26 cellular contexts compared by ENCODE assay signal in genomic region chr1:75641325-75641724, GRCh38.
"Had no signal": no experiment of that assay in that cellular context is flagged by ENCODE, and none has a peak within 500 bp of the region (broad histone marks: within the 10 kb centered on the region; RNA-seq: fewer than 3 reads in every experiment).

No MANE protein-coding gene starts in this region.

- DNase-seq: activated CD4-positive, alpha-beta T cell treated with anti-CD3 and anti-CD28 coated beads, Interleukin-2, amount 50 U/mL, for 48 hours; activated naive CD4-positive, alpha-beta T cell treated with anti-CD3 and anti-CD28 coated beads for 36 hours; activated naive CD8-positive, alpha-beta T cell treated with anti-CD3 and anti-CD28 coated beads, Interleukin-2, amount 10 ng/mL, durations not matched to agents 7 days and 5 days; activated T-cell treated with anti-CD3 and anti-CD28 coated beads, Interleukin-2, amount 50 U/mL, for 48 hours; amniotic stem cell; colonic mucosa; endodermal cell; foreskin fibroblast; heart right ventricle; islet precursor cell; left cardiac atrium; lower lobe of right lung; mesendoderm; mucosa of descending colon; nephron progenitor cell; right cardiac atrium; stimulated activated CD4-positive, alpha-beta T cell treated with anti-CD3 and anti-CD28 coated beads, Interleukin-2, amount 100 ng/mL, for 24 hours; stomach; T-helper 9 cell had no signal

- ATAC-seq: heart right ventricle; left cardiac atrium; lower lobe of right lung; mucosa of descending colon; right cardiac atrium; stimulated activated memory B cell treated with anti-CD40 and anti-IgM and Interleukin-4, amounts not matched to agents 10 μg/mL and 1 μg/mL and 100 μg/mL, for 72 hours; WTC11 had no signal

- H3K9me3 ChIP-seq: colonic mucosa, lower lobe of right lung, mucosa of descending colon had no signal

- H3K27me3 ChIP-seq: breast epithelium, colonic mucosa, heart right ventricle, stomach, suprapubic skin, tibial nerve had no signal

- H3K4me3 ChIP-seq: breast epithelium, colonic mucosa, heart right ventricle, lower lobe of right lung, mucosa of descending colon, skin epidermis, stomach, suprapubic skin, tibial nerve had no signal

- H3K36me3 ChIP-seq: breast epithelium, colonic mucosa, heart right ventricle, lower lobe of right lung, stomach, suprapubic skin, tibial nerve had no signal

- H3K27ac ChIP-seq: breast epithelium, colonic mucosa, heart right ventricle, lower lobe of right lung, parathyroid adenoma, skin epidermis, stomach, suprapubic skin, tibial nerve had no signal

- H3K4me1 ChIP-seq: breast epithelium, colonic mucosa, heart right ventricle, lower lobe of right lung, parathyroid adenoma, stomach, suprapubic skin, tibial nerve had no signal
